In genomic region chr17:2386400-2387085, GRCh38 we compare ENCODE assay signal across 18 cellular contexts. TPM values are rescaled to one million over a fixed set of nuclear protein-coding genes. Genes with fewer than 3 reads are reported as not detected.
DNase-seq lines count a peak whose midpoint lies in the region; ATAC-seq and TF ChIP-seq lines count a peak whose summit lies in the region.
"Had no signal": no experiment of that assay in that cellular context is flagged by ENCODE, and none has a peak within 500 bp of the region (broad histone marks: within the 10 kb centered on the region; RNA-seq: fewer than 3 reads in every experiment).

No MANE protein-coding gene starts in this region.

- no peaks in the 10 kb centered on the region for H3K9me3 ChIP-seq in colonic mucosa
- H3K9me3 ChIP-seq in thyroid gland = no peaks in the 10 kb centered on the region
- H3K9me3 ChIP-seq: sigmoid colon had no signal

- H3K4me3 ChIP-seq in colonic mucosa (no peak overlapping the region), thyroid gland (replicated peaks in 1 of 3) (no peak overlapping the region)
- H3K4me3 ChIP-seq: K562, sigmoid colon had no signal

- H3K36me3 ChIP-seq in colonic mucosa (peaks cover 8% of the 10 kb centered on the region), thyroid gland (peaks cover 6 to 12% of the 10 kb centered on the region in 2 donors)

- no peaks in the 10 kb centered on the region for H3K27me3 ChIP-seq in colonic mucosa
- no peaks in the 10 kb centered on the region for H3K27me3 ChIP-seq in thyroid gland
- H3K27me3 ChIP-seq: sigmoid colon had no signal

- H3K4me1 ChIP-seq in colonic mucosa (peaks cover 5% of the 10 kb centered on the region), thyroid gland (peaks cover 33 to 44% of the 10 kb centered on the region in 2 donors)

- no peak for TF ChIP-seq CTCF in RWPE1 (conservative IDR thresholded peaks at IDR 0.05; ENCODE audit: low read depth)
- no peak for TF ChIP-seq CTCF in colonic mucosa (IDR thresholded peaks at IDR 0.05)
- no peak for TF ChIP-seq CTCF in thyroid gland (IDR thresholded peaks at IDR 0.05)

- POLR2A ChIA-PET in RWPE1 (lab: Yijun Ruan, JAX; ENCODE audit: low non-redundant PET) = no interaction called here

- in situ Hi-C loops in KBM-7 (cut with MboI; ENCODE audit: low pct_unique_long_range_greater_than_20kb, low sequenced_read_pairs) = no loop called here

- peak in 1 of 2 donors; percentile 55 for TF ChIP-seq POLR2A in thyroid gland (IDR thresholded peaks at IDR 0.05)

- WGBS in thyroid gland, 2 donors = 48 to 63% methylated on average over 14 to 21 of the region's 22 CpGs

- CTCF ChIA-PET in RWPE1 (lab: Yijun Ruan, JAX) = no interaction called here

- ATAC-seq in GM21825 (IDR thresholded peaks at IDR 0.05; ENCODE audit: unreplicated experiment) = no peak
- ATAC-seq: K562 had no signal

- intact Hi-C loops in colonic mucosa (cut with DNase I) (no loop called here), thyroid gland (cut with DNase I) (no loop called here)

- peak overlapping the region; percentile 99 for H3K27ac ChIP-seq in RWPE1
- no peak overlapping the region for H3K27ac ChIP-seq in colonic mucosa
- H3K27ac ChIP-seq in thyroid gland = peak overlapping the region; percentile 90 to 97 (median 92)
- H3K27ac ChIP-seq: HL-60 had no signal

- H3K9ac ChIP-seq in colonic mucosa (ENCODE audit: low read depth in 2 of 2, low read length in 2 of 2) = peak overlapping the region in 1 of 2 donors; percentile 56

- no peak for DNase-seq in RWPE1 (ENCODE audit: low spot score)
- peak; percentile 84 for DNase-seq in colonic mucosa
- DNase-seq in mucosa of gallbladder (ENCODE audit: low spot score) = peak; percentile 50
- DNase-seq in thyroid gland = peak; percentile 98 to 99
- DNase-seq in KBM-7 = no peak
- no peak for DNase-seq in HuH-7.5 (ENCODE audit: low spot score)
- DNase-seq: activated CD8-positive, alpha-beta memory T cell treated with anti-CD3 and anti-CD28 coated beads for 24 hours; AML-193; endodermal cell; H9; NCI-H2029 treated with DMSO at 0.1 percent for 48 hours; SHP77; sigmoid colon; stimulated activated CD4-positive, alpha-beta T cell treated with anti-CD3 and anti-CD28 coated beads, Interleukin-1b, Interleukin-23, amount 100 ng/mL, for 48 hours; T-helper 2 cell had no signal

RNA-seq across cellular contexts. Expression of gene MNT, which starts 14.3 kb away (rescaled TPM):
- total RNA-seq in colonic mucosa (10 to 100 TPM; 20.7 to 29.3 TPM), mucosa of gallbladder (44.0 TPM), thyroid gland (10 to 100 TPM in 3 of 4 donors, 1 to 10 TPM in 1; 8.2 to 28.9 (median 10.9) TPM)

RNA-seq across cellular contexts. Expression of gene SGSM2, which starts 49.2 kb away (rescaled TPM):
- 10 to 100 TPM; 26.7 to 27.6 TPM for total RNA-seq in colonic mucosa
- 69.8 TPM for total RNA-seq in mucosa of gallbladder
- total RNA-seq in thyroid gland = 10 to 100 TPM; 47.8 to 82.7 (median 63.2) TPM

RNA-seq across cellular contexts. Expression of gene TSR1, which starts 50.3 kb away (rescaled TPM):
- total RNA-seq in colonic mucosa (10 to 100 TPM; 13.7 to 28.5 TPM), mucosa of gallbladder (18.8 TPM), thyroid gland (10 to 100 TPM; 16.8 to 56.4 (median 29.3) TPM)

Comparison
In these comparisons a context has a peak if more than half of its experiments do, and no peak if none do; other contexts are left out.
1. DNase-seq: peak in colonic mucosa (single experiment), mucosa of gallbladder (single experiment) and thyroid gland (2 of 2); none in RWPE1 (single experiment), KBM-7 (single experiment) and HuH-7.5 (single experiment).